In genomic region chr17:41613277-41614082, GRCh38 we compare ENCODE assay signal across 1 cellular context.
A peak's percentile ranks its signal among the peaks of the same experiment; 100 is the strongest.
TF ChIP-seq lines count a peak whose summit lies in the region.

No MANE protein-coding gene starts in this region.

TF ChIP-seq in HepG2, 621 proteins besides CTCF, POLR2A, EP300 and RAD21:
- TF ChIP-seq ZNF629 (CRISPR knock-in tag; conservative IDR thresholded peaks at IDR 0.05) (peak; percentile 40; the same call in 1 of the 2 replicates), ELF1 (CRISPR knock-in tag; IDR thresholded peaks at IDR 0.05) (no peak)
